Comparison of ENCODE assay signal across 1 cellular context in the genomic region with DNA sequence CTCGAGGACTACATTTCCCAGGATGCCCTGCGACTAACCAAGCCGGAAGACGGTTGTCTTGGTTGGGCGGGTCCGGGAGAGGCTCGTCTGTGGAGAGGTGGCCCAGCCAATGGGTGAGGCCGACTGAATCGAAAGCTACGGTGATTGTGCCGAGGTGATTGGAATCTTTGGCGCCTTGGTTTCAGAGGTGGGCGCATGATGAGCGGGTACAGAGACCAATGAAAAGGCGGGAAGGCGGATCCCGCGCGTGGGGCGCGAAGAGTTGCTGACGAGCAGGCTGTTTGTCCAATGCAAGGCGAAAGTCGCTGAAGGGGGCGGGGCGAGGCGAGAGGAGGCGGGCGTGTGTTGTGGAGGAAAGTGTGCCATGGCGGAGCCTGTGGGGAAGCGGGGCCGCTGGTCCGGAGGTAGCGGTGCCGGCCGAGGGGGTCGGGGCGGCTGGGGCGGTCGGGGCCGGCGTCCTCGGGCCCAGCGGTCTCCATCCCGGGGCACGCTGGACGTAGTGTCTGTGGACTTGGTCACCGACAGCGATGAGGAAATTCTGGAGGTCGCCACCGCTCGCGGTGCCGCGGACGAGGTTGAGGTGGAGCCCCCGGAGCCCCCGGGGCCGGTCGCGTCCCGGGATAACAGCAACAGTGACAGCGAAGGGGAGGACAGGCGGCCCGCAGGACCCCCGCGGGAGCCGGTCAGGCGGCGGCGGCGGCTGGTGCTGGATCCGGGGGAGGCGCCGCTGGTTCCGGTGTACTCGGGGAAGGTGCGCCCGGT.
TF ChIP-seq lines count a peak whose summit lies in the region.

NFATC2IP (plus strand) TSS at position 290 of the 762 bp plus-strand sequence; CDS start at position 365, 75 bp downstream.

TF ChIP-seq in HepG2, 621 proteins besides CTCF, POLR2A, EP300 and RAD21 (continued from another document and continues in another):
- TF ChIP-seq, protein P1, sequence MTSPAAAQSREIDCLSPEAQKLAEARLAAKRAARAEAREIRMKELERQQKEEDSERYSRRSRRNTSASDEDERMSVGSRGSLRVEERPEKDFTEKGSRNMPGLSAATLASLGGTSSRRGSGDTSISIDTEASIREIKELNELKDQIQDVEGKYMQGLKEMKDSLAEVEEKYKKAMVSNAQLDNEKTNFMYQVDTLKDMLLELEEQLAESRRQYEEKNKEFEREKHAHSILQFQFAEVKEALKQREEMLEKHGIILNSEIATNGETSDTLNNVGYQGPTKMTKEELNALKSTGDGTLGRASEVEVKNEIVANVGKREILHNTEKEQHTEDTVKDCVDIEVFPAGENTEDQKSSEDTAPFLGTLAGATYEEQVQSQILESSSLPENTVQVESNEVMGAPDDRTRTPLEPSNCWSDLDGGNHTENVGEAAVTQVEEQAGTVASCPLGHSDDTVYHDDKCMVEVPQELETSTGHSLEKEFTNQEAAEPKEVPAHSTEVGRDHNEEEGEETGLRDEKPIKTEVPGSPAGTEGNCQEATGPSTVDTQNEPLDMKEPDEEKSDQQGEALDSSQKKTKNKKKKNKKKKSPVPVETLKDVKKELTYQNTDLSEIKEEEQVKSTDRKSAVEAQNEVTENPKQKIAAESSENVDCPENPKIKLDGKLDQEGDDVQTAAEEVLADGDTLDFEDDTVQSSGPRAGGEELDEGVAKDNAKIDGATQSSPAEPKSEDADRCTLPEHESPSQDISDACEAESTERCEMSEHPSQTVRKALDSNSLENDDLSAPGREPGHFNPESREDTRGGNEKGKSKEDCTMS (CRISPR knock-in tag; conservative IDR thresholded peaks at IDR 0.05): no peak
- TF ChIP-seq NR2C2 (CRISPR knock-in tag; IDR thresholded peaks at IDR 0.05; ENCODE audit: borderline replicate concordance) (peak; percentile 80), ZNF501 (CRISPR knock-in tag; IDR thresholded peaks at IDR 0.05) (peak; percentile 76), ZNF891 (CRISPR knock-in tag; IDR thresholded peaks at IDR 0.05) (peak; percentile 87; the same call in 1 of the 2 replicates), ZNF432 (CRISPR knock-in tag; IDR thresholded peaks at IDR 0.05; ENCODE audit: borderline replicate concordance) (no peak), YEATS4 (CRISPR knock-in tag; IDR thresholded peaks at IDR 0.05; ENCODE audit: borderline replicate concordance) (peak; percentile 80), ERF (CRISPR knock-in tag; IDR thresholded peaks at IDR 0.05) (peak; percentile 57; the same call in 1 of the 2 replicates), TARDBP (CRISPR knock-in tag; IDR thresholded peaks at IDR 0.05) (peak; percentile 82; the same call in 1 of the 2 replicates), GZF1 (CRISPR knock-in tag; IDR thresholded peaks at IDR 0.05) (no peak), RARA (CRISPR knock-in tag; IDR thresholded peaks at IDR 0.05) (peak; percentile 2; the same call in 1 of the 2 replicates), RFX5 (IDR thresholded peaks at IDR 0.05; ENCODE audit: low read depth, low read length) (peak; percentile 74), ZNF780A (CRISPR knock-in tag; IDR thresholded peaks at IDR 0.05) (peak; percentile 86; the same call in 1 of the 2 replicates), SP4 (CRISPR knock-in tag; IDR thresholded peaks at IDR 0.05) (peak; percentile 100), MED13 (CRISPR knock-in tag; IDR thresholded peaks at IDR 0.05) (peak; percentile 32; the same call in 1 of the 2 replicates), ARHGAP35 (CRISPR knock-in tag; IDR thresholded peaks at IDR 0.05; ENCODE audit: borderline replicate concordance) (no peak; the same call in 1 of the 2 replicates), IKZF5 (CRISPR knock-in tag; IDR thresholded peaks at IDR 0.05) (peak; percentile 29; the same call in 1 of the 2 replicates), ZNF20 (CRISPR knock-in tag; IDR thresholded peaks at IDR 0.05) (peak; percentile 66; the same call in 1 of the 2 replicates), JARID2 (CRISPR knock-in tag; IDR thresholded peaks at IDR 0.05; ENCODE audit: insufficient replicate concordance) (no peak), CEBPB (IDR thresholded peaks at IDR 0.05; ENCODE audit: borderline replicate concordance, low read depth, low read length) (no peak), MXI1 (IDR thresholded peaks at IDR 0.05; ENCODE audit: borderline replicate concordance, low read depth, low read length) (peak; percentile 86; the same call in 1 of the 3 replicates), ZNF274 (CRISPR knock-in tag; IDR thresholded peaks at IDR 0.05) (no peak), ZSCAN29 (CRISPR knock-in tag; conservative IDR thresholded peaks at IDR 0.05) (0 out of 2 replicates have a peak, but pooled peaks have one; percentile 48), MAF1 (CRISPR knock-in tag; IDR thresholded peaks at IDR 0.05; ENCODE audit: borderline replicate concordance) (0 out of 2 replicates have a peak, but pooled peaks have one; percentile 41), MTF1 (CRISPR knock-in tag; IDR thresholded peaks at IDR 0.05) (no peak), ZMYM4 (CRISPR knock-in tag; IDR thresholded peaks at IDR 0.05) (peak; percentile 71; the same call in 1 of the 2 replicates), ATF7 (IDR thresholded peaks at IDR 0.05) (no peak), ATF7 (CRISPR knock-in tag; IDR thresholded peaks at IDR 0.05) (no peak), THAP11 (CRISPR knock-in tag; IDR thresholded peaks at IDR 0.05) (peak; percentile 99), KDM3A (CRISPR knock-in tag; IDR thresholded peaks at IDR 0.05; ENCODE audit: low read depth) (peak; percentile 20), ZNF766 (CRISPR knock-in tag; IDR thresholded peaks at IDR 0.05; ENCODE audit: borderline replicate concordance) (peak; percentile 60; the same call in 1 of the 2 replicates)
- TF ChIP-seq, protein P2, sequence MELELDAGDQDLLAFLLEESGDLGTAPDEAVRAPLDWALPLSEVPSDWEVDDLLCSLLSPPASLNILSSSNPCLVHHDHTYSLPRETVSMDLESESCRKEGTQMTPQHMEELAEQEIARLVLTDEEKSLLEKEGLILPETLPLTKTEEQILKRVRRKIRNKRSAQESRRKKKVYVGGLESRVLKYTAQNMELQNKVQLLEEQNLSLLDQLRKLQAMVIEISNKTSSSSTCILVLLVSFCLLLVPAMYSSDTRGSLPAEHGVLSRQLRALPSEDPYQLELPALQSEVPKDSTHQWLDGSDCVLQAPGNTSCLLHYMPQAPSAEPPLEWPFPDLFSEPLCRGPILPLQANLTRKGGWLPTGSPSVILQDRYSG (CRISPR knock-in tag; IDR thresholded peaks at IDR 0.05): no peak
- TF ChIP-seq, protein P3, sequence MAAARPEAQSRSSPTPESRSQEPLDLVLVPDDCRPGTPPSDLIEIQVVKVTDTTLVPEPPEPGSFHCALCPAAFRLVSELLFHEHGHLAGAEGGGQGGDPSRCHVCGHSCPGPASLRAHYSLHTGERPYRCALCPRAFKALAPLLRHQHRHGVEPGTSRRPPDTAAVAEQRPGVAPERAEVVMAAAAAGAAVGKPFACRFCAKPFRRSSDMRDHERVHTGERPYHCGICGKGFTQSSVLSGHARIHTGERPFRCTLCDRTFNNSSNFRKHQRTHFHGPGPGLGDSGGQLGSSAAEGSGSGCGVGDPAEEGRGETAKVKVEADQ (CRISPR knock-in tag; IDR thresholded peaks at IDR 0.05; ENCODE audit: borderline replicate concordance): 0 out of 2 replicates have a peak, but pooled peaks have one; percentile 66
- TF ChIP-seq, protein P4, sequence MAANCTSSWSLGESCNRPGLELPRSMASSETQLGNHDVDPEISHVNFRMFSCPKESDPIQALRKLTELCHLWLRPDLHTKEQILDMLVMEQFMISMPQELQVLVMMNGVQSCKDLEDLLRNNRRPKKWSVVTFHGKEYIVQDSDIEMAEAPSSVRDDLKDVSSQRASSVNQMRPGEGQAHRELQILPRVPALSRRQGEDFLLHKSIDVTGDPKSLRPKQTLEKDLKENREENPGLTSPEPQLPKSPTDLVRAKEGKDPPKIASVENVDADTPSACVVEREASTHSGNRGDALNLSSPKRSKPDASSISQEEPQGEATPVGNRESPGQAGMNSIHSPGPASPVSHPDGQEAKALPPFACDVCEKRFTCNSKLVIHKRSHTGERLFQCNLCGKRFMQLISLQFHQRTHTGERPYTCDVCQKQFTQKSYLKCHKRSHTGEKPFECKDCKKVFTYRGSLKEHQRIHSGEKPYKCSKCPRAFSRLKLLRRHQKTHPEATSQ (CRISPR knock-in tag; IDR thresholded peaks at IDR 0.05; ENCODE audit: borderline replicate concordance): no peak
- TF ChIP-seq, protein P5, sequence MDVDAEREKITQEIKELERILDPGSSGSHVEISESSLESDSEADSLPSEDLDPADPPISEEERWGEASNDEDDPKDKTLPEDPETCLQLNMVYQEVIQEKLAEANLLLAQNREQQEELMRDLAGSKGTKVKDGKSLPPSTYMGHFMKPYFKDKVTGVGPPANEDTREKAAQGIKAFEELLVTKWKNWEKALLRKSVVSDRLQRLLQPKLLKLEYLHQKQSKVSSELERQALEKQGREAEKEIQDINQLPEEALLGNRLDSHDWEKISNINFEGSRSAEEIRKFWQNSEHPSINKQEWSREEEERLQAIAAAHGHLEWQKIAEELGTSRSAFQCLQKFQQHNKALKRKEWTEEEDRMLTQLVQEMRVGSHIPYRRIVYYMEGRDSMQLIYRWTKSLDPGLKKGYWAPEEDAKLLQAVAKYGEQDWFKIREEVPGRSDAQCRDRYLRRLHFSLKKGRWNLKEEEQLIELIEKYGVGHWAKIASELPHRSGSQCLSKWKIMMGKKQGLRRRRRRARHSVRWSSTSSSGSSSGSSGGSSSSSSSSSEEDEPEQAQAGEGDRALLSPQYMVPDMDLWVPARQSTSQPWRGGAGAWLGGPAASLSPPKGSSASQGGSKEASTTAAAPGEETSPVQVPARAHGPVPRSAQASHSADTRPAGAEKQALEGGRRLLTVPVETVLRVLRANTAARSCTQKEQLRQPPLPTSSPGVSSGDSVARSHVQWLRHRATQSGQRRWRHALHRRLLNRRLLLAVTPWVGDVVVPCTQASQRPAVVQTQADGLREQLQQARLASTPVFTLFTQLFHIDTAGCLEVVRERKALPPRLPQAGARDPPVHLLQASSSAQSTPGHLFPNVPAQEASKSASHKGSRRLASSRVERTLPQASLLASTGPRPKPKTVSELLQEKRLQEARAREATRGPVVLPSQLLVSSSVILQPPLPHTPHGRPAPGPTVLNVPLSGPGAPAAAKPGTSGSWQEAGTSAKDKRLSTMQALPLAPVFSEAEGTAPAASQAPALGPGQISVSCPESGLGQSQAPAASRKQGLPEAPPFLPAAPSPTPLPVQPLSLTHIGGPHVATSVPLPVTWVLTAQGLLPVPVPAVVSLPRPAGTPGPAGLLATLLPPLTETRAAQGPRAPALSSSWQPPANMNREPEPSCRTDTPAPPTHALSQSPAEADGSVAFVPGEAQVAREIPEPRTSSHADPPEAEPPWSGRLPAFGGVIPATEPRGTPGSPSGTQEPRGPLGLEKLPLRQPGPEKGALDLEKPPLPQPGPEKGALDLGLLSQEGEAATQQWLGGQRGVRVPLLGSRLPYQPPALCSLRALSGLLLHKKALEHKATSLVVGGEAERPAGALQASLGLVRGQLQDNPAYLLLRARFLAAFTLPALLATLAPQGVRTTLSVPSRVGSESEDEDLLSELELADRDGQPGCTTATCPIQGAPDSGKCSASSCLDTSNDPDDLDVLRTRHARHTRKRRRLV (CRISPR knock-in tag; IDR thresholded peaks at IDR 0.05): no peak
- TF ChIP-seq, protein P6, sequence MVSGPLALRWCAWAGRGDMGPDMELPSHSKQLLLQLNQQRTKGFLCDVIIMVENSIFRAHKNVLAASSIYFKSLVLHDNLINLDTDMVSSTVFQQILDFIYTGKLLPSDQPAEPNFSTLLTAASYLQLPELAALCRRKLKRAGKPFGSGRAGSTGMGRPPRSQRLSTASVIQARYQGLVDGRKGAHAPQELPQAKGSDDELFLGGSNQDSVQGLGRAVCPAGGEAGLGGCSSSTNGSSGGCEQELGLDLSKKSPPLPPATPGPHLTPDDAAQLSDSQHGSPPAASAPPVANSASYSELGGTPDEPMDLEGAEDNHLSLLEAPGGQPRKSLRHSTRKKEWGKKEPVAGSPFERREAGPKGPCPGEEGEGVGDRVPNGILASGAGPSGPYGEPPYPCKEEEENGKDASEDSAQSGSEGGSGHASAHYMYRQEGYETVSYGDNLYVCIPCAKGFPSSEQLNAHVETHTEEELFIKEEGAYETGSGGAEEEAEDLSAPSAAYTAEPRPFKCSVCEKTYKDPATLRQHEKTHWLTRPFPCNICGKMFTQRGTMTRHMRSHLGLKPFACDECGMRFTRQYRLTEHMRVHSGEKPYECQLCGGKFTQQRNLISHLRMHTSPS (CRISPR knock-in tag; IDR thresholded peaks at IDR 0.05; ENCODE audit: low read depth): no peak
- TF ChIP-seq, protein P7, sequence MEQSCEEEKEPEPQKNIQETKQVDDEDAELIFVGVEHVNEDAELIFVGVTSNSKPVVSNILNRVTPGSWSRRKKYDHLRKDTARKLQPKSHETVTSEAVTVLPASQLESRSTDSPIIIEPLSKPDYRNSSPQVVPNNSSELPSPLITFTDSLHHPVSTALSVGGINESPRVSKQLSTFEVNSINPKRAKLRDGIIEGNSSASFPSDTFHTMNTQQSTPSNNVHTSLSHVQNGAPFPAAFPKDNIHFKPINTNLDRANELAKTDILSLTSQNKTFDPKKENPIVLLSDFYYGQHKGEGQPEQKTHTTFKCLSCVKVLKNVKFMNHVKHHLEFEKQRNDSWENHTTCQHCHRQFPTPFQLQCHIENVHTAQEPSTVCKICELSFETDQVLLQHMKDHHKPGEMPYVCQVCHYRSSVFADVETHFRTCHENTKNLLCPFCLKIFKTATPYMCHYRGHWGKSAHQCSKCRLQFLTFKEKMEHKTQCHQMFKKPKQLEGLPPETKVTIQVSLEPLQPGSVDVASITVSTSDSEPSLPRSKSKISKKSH (CRISPR knock-in tag; IDR thresholded peaks at IDR 0.05; ENCODE audit: borderline replicate concordance): 0 out of 2 replicates have a peak, but pooled peaks have one; percentile 14
